13 cellular contexts compared by ENCODE assay signal in the genomic region with DNA sequence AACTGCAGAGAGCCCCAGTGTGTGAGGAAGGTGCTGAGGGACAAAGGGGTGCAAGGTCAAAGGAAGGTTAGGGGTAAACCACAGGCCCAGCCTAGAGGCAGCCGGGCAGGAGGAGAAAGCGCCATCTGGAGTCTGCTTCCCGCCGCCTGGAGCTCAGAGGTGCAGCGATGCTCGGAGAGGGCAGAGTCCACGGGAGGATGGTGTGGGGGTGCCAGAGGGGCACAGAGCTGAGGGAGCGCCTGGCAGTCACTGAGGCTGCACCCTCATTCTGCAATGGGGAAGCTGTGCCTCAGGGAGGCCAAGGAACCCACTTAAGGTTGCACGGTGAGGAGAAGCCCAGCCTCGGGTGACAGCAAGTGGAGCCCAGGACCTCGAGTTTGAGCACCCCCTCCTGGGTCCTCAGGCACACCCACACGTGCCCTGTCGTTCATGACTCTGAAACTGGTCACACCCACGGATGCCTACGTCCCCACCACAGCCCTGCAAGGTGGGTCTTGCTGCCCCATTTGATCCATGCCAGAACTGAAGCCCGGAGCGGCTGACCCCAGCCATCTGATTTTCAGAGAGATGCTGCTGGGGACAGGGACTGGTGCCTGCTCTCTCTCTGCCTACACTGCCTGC. TPM values are rescaled to one million over a fixed set of nuclear protein-coding genes. Genes with fewer than 3 reads are reported as not detected.
A peak's percentile ranks its signal among the peaks of the same experiment; 100 is the strongest.
DNase-seq lines count a peak whose midpoint lies in the region; ATAC-seq, FAIRE-seq and TF ChIP-seq lines count a peak whose summit lies in the region.
"Had no signal": no experiment of that assay in that cellular context is flagged by ENCODE, and none has a peak within 500 bp of the region (broad histone marks: within the 10 kb centered on the region; RNA-seq: fewer than 3 reads in every experiment).

No MANE protein-coding gene starts in this region.

- TF ChIP-seq RAD21 in HCT116 (IDR thresholded peaks at IDR 0.05; ENCODE audit: low read depth): peak; percentile 27; the same call in 1 of the 2 replicates

- ATAC-seq in CD4-positive, alpha-beta T cell (ENCODE audit: poor library complexity): peak; percentile 19
- ATAC-seq in HCT116 (peak; percentile 33; the same call in 1 of the 2 replicates), GM18858 (IDR thresholded peaks at IDR 0.05; ENCODE audit: unreplicated experiment) (no peak)

- peak overlapping the region; percentile 93 for H3K4me3 Mint-ChIP-seq in CD4-positive, alpha-beta T cell

- no TSS peak for BruUV-seq in HCT116 (replicated peaks; lab: Mats Ljungman, UMichigan)

- H3K36me3 ChIP-seq in HCT116 (ENCODE audit: control insufficient read depth in 1 of 2, insufficient read depth in 2 of 2, low read length in 2 of 2): no peaks in the 10 kb centered on the region
- H3K36me3 ChIP-seq in kidney (ENCODE audit: control insufficient read depth in 1 of 2, insufficient read depth in 2 of 2, low read length in 2 of 2): no peaks in the 10 kb centered on the region
- H3K36me3 ChIP-seq: left ventricle myocardium inferior, SJSA1 had no signal

- no peaks in the 10 kb centered on the region for H3K9me2 ChIP-seq in HCT116 (ENCODE audit: insufficient read depth)

- RAD21 ChIA-PET in HCT116 (lab: Charles Lee; ENCODE audit: low non-redundant PET in 1 of 2, low total read pairs in 2 of 2, uncharacterized antibody in 2 of 2, unreplicated experiment in 2 of 2): no interaction called here

- no peak overlapping the region for H2AFZ ChIP-seq in HCT116 (ENCODE audit: low read depth, low read length, poor library complexity, severe bottlenecking)

- H3K9ac ChIP-seq in HCT116 (ENCODE audit: low read length) (no peak overlapping the region), kidney (ENCODE audit: low read length in 2 of 2) (no peak overlapping the region)

- peak overlapping the region; percentile 46 for H3K27ac ChIP-seq in CD4-positive, alpha-beta T cell (ENCODE audit: low read depth, low read length)
- H3K27ac ChIP-seq in HCT116 (ENCODE audit: low read depth, low read length) (no peak overlapping the region), kidney (ENCODE audit: low read depth in 2 of 2, low read length in 2 of 2) (no peak overlapping the region)
- H3K27ac ChIP-seq: left ventricle myocardium inferior, SJSA1 had no signal

- peaks cover 48% of the 10 kb centered on the region for H3K36me3 Mint-ChIP-seq in CD4-positive, alpha-beta T cell (ENCODE audit: low read depth)

- H3K27ac Mint-ChIP-seq in CD4-positive, alpha-beta T cell: peak overlapping the region; percentile 97

- H3K4me1 ChIP-seq in HCT116 (ENCODE audit: control insufficient read depth in 1 of 2, insufficient read depth in 2 of 2, low read length in 2 of 2) (no peaks in the 10 kb centered on the region), kidney (ENCODE audit: control insufficient read depth in 1 of 2, insufficient read depth in 1 of 2, low read depth in 1 of 2, low read length in 2 of 2) (no peaks in the 10 kb centered on the region)
- H3K4me1 ChIP-seq: left ventricle myocardium inferior had no signal

- peaks cover 76% of the 10 kb centered on the region for H3K4me1 Mint-ChIP-seq in CD4-positive, alpha-beta T cell (ENCODE audit: low read depth)

- no peaks in the 10 kb centered on the region for H3K9me3 Mint-ChIP-seq in CD4-positive, alpha-beta T cell

- no peaks in the 10 kb centered on the region for H3K27me3 ChIP-seq in CD4-positive, alpha-beta T cell (ENCODE audit: control insufficient read depth, insufficient read depth, low read length)
- no peaks in the 10 kb centered on the region for H3K27me3 ChIP-seq in HCT116 (ENCODE audit: insufficient read depth, low read length)
- H3K27me3 ChIP-seq: SJSA1 had no signal

- peak in 5 of 10 experiments; percentile 31 to 46 (median 32) for DNase-seq in CD4-positive, alpha-beta T cell
- no peak for DNase-seq in HCT116 (ENCODE audit: low read depth, low spot score)
- peak; percentile 61 to 65 for DNase-seq in activated T-cell treated with anti-CD3 and anti-CD28 coated beads, Interleukin-2, amount 50 U/mL, for 48 hours
- DNase-seq in kidney: peak; percentile 60
- DNase-seq in H4 (ENCODE audit: low spot score): no peak
- no peak for DNase-seq in NCI-H510A treated with DMSO at 0.1 percent for 48 hours (lab: John Stamatoyannopoulos, UW)
- no peak for DNase-seq in CD1c-positive myeloid dendritic cell (ENCODE audit: extremely low spot score)
- DNase-seq: left ventricle myocardium inferior, NCI-H2227 treated with DMSO at 0.1 percent for 48 hours had no signal

- H3K4me2 ChIP-seq in HCT116 (ENCODE audit: low read length): no peak overlapping the region

- no peak overlapping the region for H3K4me3 ChIP-seq in HCT116 (replicated peaks in 1 of 2; ENCODE audit: low read depth in 1 of 2, low read length in 2 of 2)
- no peak overlapping the region for H3K4me3 ChIP-seq in kidney (ENCODE audit: low read length in 2 of 2)
- H3K4me3 ChIP-seq: left ventricle myocardium inferior, SJSA1 had no signal

- no peak for FAIRE-seq in kidney (lab: Jason Lieb, UNC)

- CTCF ChIA-PET in CD4-positive, alpha-beta T cell (lab: Charles Lee): interaction anchor here (1.3 to 5.5 kb wide), 9 partner anchors 8 to 69 kb away, joined by 3 to 24 read pairs (median 6); no protein-coding TSS in a partner anchor
- CTCF ChIA-PET in HCT116 (lab: Charles Lee): no interaction called here

- H3K27me3 Mint-ChIP-seq in CD4-positive, alpha-beta T cell: no peaks in the 10 kb centered on the region

- no peaks in the 10 kb centered on the region for H4K20me1 ChIP-seq in HCT116 (ENCODE audit: insufficient read depth)

- POLR2A ChIA-PET in CD4-positive, alpha-beta T cell (lab: Charles Lee): interaction anchor here (1.5 to 6.3 kb wide), 8 partner anchors 16 to 94 kb away, joined by 4 to 62 read pairs (median 7); no protein-coding TSS in a partner anchor
- POLR2A ChIA-PET in HCT116 (lab: Charles Lee): no interaction called here

- no peaks in the 10 kb centered on the region for H3K79me2 ChIP-seq in HCT116 (ENCODE audit: insufficient read depth, low read length)

- intact Hi-C loops in CD4-positive, alpha-beta T cell (cut with DNase I, micrococcal nuclease): loop anchor here (1.0 to 5.0 kb wide), 4 partner anchors 23 to 69 kb away; no protein-coding TSS in a partner anchor
- intact Hi-C loops in HCT116 (cut with micrococcal nuclease) (no loop called here), kidney (cut with DNase I) (no loop called here)

- no peak for TF ChIP-seq CTCF in CD4-positive, alpha-beta T cell (IDR thresholded peaks at IDR 0.05)
- TF ChIP-seq CTCF in HCT116 (IDR thresholded peaks at IDR 0.05 in 2 of 3, conservative IDR thresholded peaks at IDR 0.05 in 1 of 3; ENCODE audit: borderline replicate concordance in 1 of 3, insufficient read depth in 1 of 3, low read depth in 2 of 3, low read length in 2 of 3) (no peak; a peak in 1 of 6 replicates), kidney (IDR thresholded peaks at IDR 0.05; ENCODE audit: borderline replicate concordance, extremely low read depth, insufficient read depth) (no peak)

- no peaks in the 10 kb centered on the region for H3K9me3 ChIP-seq in CD4-positive, alpha-beta T cell (ENCODE audit: control insufficient read depth, low read length)
- peaks cover 0 to 4% of the 10 kb centered on the region in 2 experiments; a peak in 1 of 4 replicates for H3K9me3 ChIP-seq in HCT116 (ENCODE audit: control insufficient read depth in 1 of 2, insufficient read depth in 1 of 2, low read depth in 1 of 2, low read length in 2 of 2)
- H3K9me3 ChIP-seq in kidney (ENCODE audit: control insufficient read depth in 1 of 2, low read length in 2 of 2): no peaks in the 10 kb centered on the region
- H3K9me3 ChIP-seq: SJSA1 had no signal

- TF ChIP-seq POLR2A in HCT116 (IDR thresholded peaks at IDR 0.05; ENCODE audit: borderline replicate concordance, extremely low read depth, insufficient read depth, insufficient read length): no peak

TF ChIP-seq in HCT116, 20 proteins besides CTCF, POLR2A, EP300 and RAD21:
- TF ChIP-seq SIN3A (IDR thresholded peaks at IDR 0.05; ENCODE audit: low read depth): no peak
- TF ChIP-seq ZNF274 (IDR thresholded peaks at IDR 0.05; ENCODE audit: low read depth, low read length): no peak
- TF ChIP-seq SP1 (IDR thresholded peaks at IDR 0.05; ENCODE audit: low read depth): no peak
- no peak for TF ChIP-seq EZH2phosphoT487 (IDR thresholded peaks at IDR 0.05; ENCODE audit: borderline replicate concordance)

RNA-seq across cellular contexts. Expression of gene IL2RB, which starts 1.6 kb away (rescaled TPM):
- 10 to 100 TPM; 47.5 to 49.6 TPM for total RNA-seq in CD4-positive, alpha-beta T cell
- 0.30 TPM for total RNA-seq in HCT116 (2021; ENCODE audit: unreplicated experiment)
- 0.20 and 0.21 TPM in 2 replicates for polyA plus RNA-seq in HCT116 (2012)
- 7.6 TPM for total RNA-seq in kidney
- 0.32 TPM for polyA plus RNA-seq in kidney (ENCODE audit: insufficient read depth, low read depth, low replicate concordance)
- total RNA-seq in H4 (2014; rRNA removed; shearing (Covaris generic)): 0.08 TPM in 1 of 2 replicates, not detected in the other
- total RNA-seq: SJSA1 had no signal

RNA-seq across cellular contexts. Expression of gene TMPRSS6, which starts 38.6 kb away (rescaled TPM):
- under 1 TPM; 0.19 to 0.39 TPM for total RNA-seq in CD4-positive, alpha-beta T cell
- 0.39 TPM for total RNA-seq in HCT116 (2021; ENCODE audit: unreplicated experiment)
- polyA plus RNA-seq in HCT116 (2012): 0.27 and 0.31 TPM in 2 replicates
- total RNA-seq in kidney: 1.4 TPM
- not detected for polyA plus RNA-seq in kidney (ENCODE audit: insufficient read depth, low read depth, low replicate concordance)
- total RNA-seq in H4 (2014; rRNA removed; shearing (Covaris generic)): not detected in 2 replicates
- total RNA-seq: fibroblast of villous mesenchyme, left ventricle myocardium inferior, SJSA1 had no signal
- polyA plus RNA-seq: BJ had no signal

RNA-seq across cellular contexts. Expression of gene C1QTNF6, which starts 39.9 kb away (rescaled TPM):
- total RNA-seq in CD4-positive, alpha-beta T cell: 10 to 100 TPM; 11.9 to 12.1 TPM
- total RNA-seq in HCT116 (2021; ENCODE audit: unreplicated experiment) (15.2 TPM), kidney (8.0 TPM)
- 9.4 and 13.4 TPM in 2 replicates for polyA plus RNA-seq in HCT116 (2012)
- polyA plus RNA-seq in kidney (ENCODE audit: insufficient read depth, low read depth, low replicate concordance): 3.2 TPM
- total RNA-seq in H4 (2014; rRNA removed; shearing (Covaris generic)): 4.9 and 6.3 TPM in 2 replicates

Comparison
In these comparisons a context has a peak if more than half of its experiments do, and no peak if none do; other contexts are left out.
1. DNase-seq: peak in activated T-cell treated with anti-CD3 and anti-CD28 coated beads, Interleukin-2, amount 50 U/mL, for 48 hours (2 of 2) and kidney (single experiment); none in HCT116 (single experiment), H4 (single experiment), NCI-H510A treated with DMSO at 0.1 percent for 48 hours (single experiment) and CD1c-positive myeloid dendritic cell (single experiment).
2. intact Hi-C loops: an anchor here in CD4-positive, alpha-beta T cell (1.0 to 5.0 kb wide); none called in HCT116 and kidney.